Comparison of ENCODE assay signal across 1 cellular context in the genomic region with DNA sequence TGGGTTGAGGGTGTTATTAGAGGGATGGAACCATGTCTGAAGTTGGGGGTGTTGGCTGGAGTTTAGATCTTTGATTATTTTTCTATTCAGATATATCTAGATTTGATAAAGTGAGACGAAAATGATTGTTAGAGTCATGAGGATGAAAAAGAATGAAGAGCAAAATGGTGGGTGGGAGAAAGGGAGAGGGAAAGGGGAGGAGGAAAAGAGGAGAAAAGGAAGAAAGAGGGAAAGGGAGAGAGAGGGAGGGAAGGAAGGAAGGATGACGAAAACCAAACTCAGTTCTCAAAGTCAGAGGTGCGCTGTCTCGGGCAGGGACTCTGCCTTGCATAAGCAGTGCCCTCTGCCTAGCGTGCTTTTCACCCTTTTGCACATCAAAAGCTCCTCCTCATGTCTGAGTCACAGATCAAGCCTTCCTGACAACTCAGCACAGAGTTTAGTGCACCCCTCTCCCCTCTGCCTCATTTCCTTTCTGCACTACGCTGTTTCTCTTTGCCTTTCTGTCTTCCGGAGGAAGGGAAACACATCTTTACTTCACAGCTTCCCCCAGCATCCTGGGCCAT.
TF ChIP-seq lines count a peak whose summit lies in the region.

No MANE protein-coding gene starts in this region.

TF ChIP-seq in SK-N-SH, 30 proteins besides CTCF, POLR2A, EP300 and RAD21 (continued from another document):
- TF ChIP-seq, protein P1, sequence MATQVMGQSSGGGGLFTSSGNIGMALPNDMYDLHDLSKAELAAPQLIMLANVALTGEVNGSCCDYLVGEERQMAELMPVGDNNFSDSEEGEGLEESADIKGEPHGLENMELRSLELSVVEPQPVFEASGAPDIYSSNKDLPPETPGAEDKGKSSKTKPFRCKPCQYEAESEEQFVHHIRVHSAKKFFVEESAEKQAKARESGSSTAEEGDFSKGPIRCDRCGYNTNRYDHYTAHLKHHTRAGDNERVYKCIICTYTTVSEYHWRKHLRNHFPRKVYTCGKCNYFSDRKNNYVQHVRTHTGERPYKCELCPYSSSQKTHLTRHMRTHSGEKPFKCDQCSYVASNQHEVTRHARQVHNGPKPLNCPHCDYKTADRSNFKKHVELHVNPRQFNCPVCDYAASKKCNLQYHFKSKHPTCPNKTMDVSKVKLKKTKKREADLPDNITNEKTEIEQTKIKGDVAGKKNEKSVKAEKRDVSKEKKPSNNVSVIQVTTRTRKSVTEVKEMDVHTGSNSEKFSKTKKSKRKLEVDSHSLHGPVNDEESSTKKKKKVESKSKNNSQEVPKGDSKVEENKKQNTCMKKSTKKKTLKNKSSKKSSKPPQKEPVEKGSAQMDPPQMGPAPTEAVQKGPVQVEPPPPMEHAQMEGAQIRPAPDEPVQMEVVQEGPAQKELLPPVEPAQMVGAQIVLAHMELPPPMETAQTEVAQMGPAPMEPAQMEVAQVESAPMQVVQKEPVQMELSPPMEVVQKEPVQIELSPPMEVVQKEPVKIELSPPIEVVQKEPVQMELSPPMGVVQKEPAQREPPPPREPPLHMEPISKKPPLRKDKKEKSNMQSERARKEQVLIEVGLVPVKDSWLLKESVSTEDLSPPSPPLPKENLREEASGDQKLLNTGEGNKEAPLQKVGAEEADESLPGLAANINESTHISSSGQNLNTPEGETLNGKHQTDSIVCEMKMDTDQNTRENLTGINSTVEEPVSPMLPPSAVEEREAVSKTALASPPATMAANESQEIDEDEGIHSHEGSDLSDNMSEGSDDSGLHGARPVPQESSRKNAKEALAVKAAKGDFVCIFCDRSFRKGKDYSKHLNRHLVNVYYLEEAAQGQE (IDR thresholded peaks at IDR 0.05; ENCODE audit: low read depth, low read length), result no peak
- no peak for TF ChIP-seq GATA2 (CRISPR knock-in tag; IDR thresholded peaks at IDR 0.05)
